ENCODE assay signal across 7 cellular contexts in genomic region chr1:175023922-175024242, GRCh38. TPM values are rescaled to one million over a fixed set of nuclear protein-coding genes. Genes with fewer than 3 reads are reported as not detected.
DNase-seq lines count a peak whose midpoint lies in the region; ATAC-seq and TF ChIP-seq lines count a peak whose summit lies in the region.
"Not testable (repeated sequence)": the region's sequence is repeated elsewhere in the genome, so short reads cannot be mapped to it uniquely, and the experiment has no call there.

No MANE protein-coding gene starts in this region.

- peak overlapping the region; percentile 81 for H3K27ac Mint-ChIP-seq in activated CD4-positive, alpha-beta memory T cell treated with anti-CD3 and anti-CD28 coated beads, Interleukin-2, amount 10 ng/mL, durations not matched to agents 7 days and 5 days
- peak overlapping the region; percentile 92 for H3K27ac Mint-ChIP-seq in mesothelial cell of epicardium

- dilution Hi-C loops in mammary epithelial cell (cut with HindIII; ENCODE audit: low sequenced_read_pairs) = not testable (repeated sequence)

- H4K20me1 ChIP-seq in mammary epithelial cell (ENCODE audit: insufficient read depth, low read length) = not testable (repeated sequence)

- peak overlapping the region; percentile 100 for H3K4me3 ChIP-seq in NB4 (ENCODE audit: low read depth, low read length)
- peak overlapping the region; percentile 41 to 93 (median 88) for H3K4me3 ChIP-seq in mammary epithelial cell (replicated peaks in 1 of 3; ENCODE audit: insufficient read depth in 1 of 3, low read depth in 2 of 3, low read length in 3 of 3)
- peak overlapping the region; percentile 77 to 98 for H3K4me3 ChIP-seq in foreskin fibroblast (ENCODE audit: low read depth in 1 of 2, low read length in 2 of 2)
- peak overlapping the region; percentile 96 for H3K4me3 ChIP-seq in skeletal muscle cell (ENCODE audit: low read depth, low read length)

- POLR2A ChIA-PET in activated CD4-positive, alpha-beta memory T cell treated with anti-CD3 and anti-CD28 coated beads, Interleukin-2, amount 10 ng/mL, durations not matched to agents 7 days and 5 days (lab: Charles Lee) = interaction anchor here (0.6 to 5.7 kb wide), 27 partner anchors 10 to 1547 kb away, joined by 3 to 203 read pairs (median 4); partner anchors contain the start of genes CACYBP, CENPL, COP1 and DARS2

- TSS peak; percentile 89 for BruUV-seq in mammary epithelial cell (replicated peaks; lab: Mats Ljungman, UMichigan)

- H3K9me3 ChIP-seq in mammary epithelial cell (replicated peaks; ENCODE audit: insufficient read depth, low read length) = not testable (repeated sequence)

- H3K27ac ChIP-seq in mammary epithelial cell (ENCODE audit: insufficient read depth, low read depth, low read length) = peak overlapping the region; percentile 5

- H3K4me1 Mint-ChIP-seq in activated CD4-positive, alpha-beta memory T cell treated with anti-CD3 and anti-CD28 coated beads, Interleukin-2, amount 10 ng/mL, durations not matched to agents 7 days and 5 days = peaks cover 33% of the 10 kb centered on the region
- H3K4me1 Mint-ChIP-seq in mesothelial cell of epicardium = not testable (repeated sequence)

- peak overlapping the region; percentile 72 for H3K4me2 ChIP-seq in mammary epithelial cell (ENCODE audit: insufficient read depth, low read depth, low read length)

- not testable (repeated sequence) for DNase-seq in NB4 (ENCODE audit: low read depth); activated CD4-positive, alpha-beta memory T cell treated with anti-CD3 and anti-CD28 coated beads, Interleukin-2, amount 10 ng/mL, durations not matched to agents 7 days and 5 days; mammary epithelial cell; foreskin fibroblast; mesothelial cell of epicardium (ENCODE audit: low spot score in 2 of 2, unreplicated experiment in 2 of 2); skeletal muscle cell (ENCODE audit: low read depth)

- H3K4me3 Mint-ChIP-seq in activated CD4-positive, alpha-beta memory T cell treated with anti-CD3 and anti-CD28 coated beads, Interleukin-2, amount 10 ng/mL, durations not matched to agents 7 days and 5 days = peak overlapping the region; percentile 89
- peak overlapping the region; percentile 88 for H3K4me3 Mint-ChIP-seq in mesothelial cell of epicardium

- H3K36me3 ChIP-seq in mammary epithelial cell (ENCODE audit: insufficient read depth, low read length) = not testable (repeated sequence)

- CTCF ChIA-PET in activated CD4-positive, alpha-beta memory T cell treated with anti-CD3 and anti-CD28 coated beads, Interleukin-2, amount 10 ng/mL, durations not matched to agents 7 days and 5 days (lab: Charles Lee) = interaction anchor here (0.6 to 3.3 kb wide), 8 partner anchors 8 to 942 kb away, joined by 3 to 35 read pairs (median 3); partner anchors contain the start of gene CACYBP
- CTCF ChIA-PET in mammary epithelial cell (lab: Charles Lee; ENCODE audit: low non-redundant PET) = interaction anchor here (1.0 kb wide), 1 partner anchor 101 kb away, joined by 7 read pairs; no protein-coding TSS in a partner anchor

- ATAC-seq in GM21390 (IDR thresholded peaks at IDR 0.05; ENCODE audit: unreplicated experiment) = peak; percentile 2

- H3K36me3 Mint-ChIP-seq in activated CD4-positive, alpha-beta memory T cell treated with anti-CD3 and anti-CD28 coated beads, Interleukin-2, amount 10 ng/mL, durations not matched to agents 7 days and 5 days (ENCODE audit: low read depth) = peaks cover 16% of the 10 kb centered on the region
- not testable (repeated sequence) for H3K36me3 Mint-ChIP-seq in mesothelial cell of epicardium

- in situ Hi-C loops in mammary epithelial cell (cut with MboI; ENCODE audit: low sequenced_read_pairs in 2 of 2) = not testable (repeated sequence)

- not testable (repeated sequence) for H3K9me3 Mint-ChIP-seq in activated CD4-positive, alpha-beta memory T cell treated with anti-CD3 and anti-CD28 coated beads, Interleukin-2, amount 10 ng/mL, durations not matched to agents 7 days and 5 days; mesothelial cell of epicardium

- not testable (repeated sequence) for TF ChIP-seq POLR2A in NB4 (IDR thresholded peaks at IDR 0.05; ENCODE audit: extremely low read depth, insufficient read length)

- H2AFZ ChIP-seq in mammary epithelial cell (ENCODE audit: low read depth, low read length) = peak overlapping the region; percentile 93

- H3K27me3 Mint-ChIP-seq in activated CD4-positive, alpha-beta memory T cell treated with anti-CD3 and anti-CD28 coated beads, Interleukin-2, amount 10 ng/mL, durations not matched to agents 7 days and 5 days; mesothelial cell of epicardium (ENCODE audit: low read depth): not testable (repeated sequence)

- peaks cover 34% of the 10 kb centered on the region for H3K79me2 ChIP-seq in mammary epithelial cell (ENCODE audit: insufficient read depth, low read length)

- WGBS in mammary epithelial cell (ENCODE audit: low coverage, missing lambda C conversion rate) = 56% methylated on average over 2 of the region's 2 CpGs

- H3K4me1 ChIP-seq in mammary epithelial cell (ENCODE audit: insufficient read depth, low read length) = not testable (repeated sequence)

- not testable (repeated sequence) for TF ChIP-seq CTCF in NB4 (IDR thresholded peaks at IDR 0.05; ENCODE audit: low read depth, low read length); mammary epithelial cell (conservative IDR thresholded peaks at IDR 0.05 in 1 of 2, IDR thresholded peaks at IDR 0.05 in 1 of 2; ENCODE audit: extremely low read depth in 1 of 2, insufficient read depth in 1 of 2, low read depth in 1 of 2, low read length in 2 of 2); foreskin fibroblast (IDR thresholded peaks at IDR 0.05; ENCODE audit: low read depth, low read length); mesothelial cell of epicardium (IDR thresholded peaks at IDR 0.05; ENCODE audit: unreplicated experiment)

- H3K27me3 ChIP-seq in mammary epithelial cell (ENCODE audit: insufficient read depth, low read length) = not testable (repeated sequence)

- H3K9ac ChIP-seq in mammary epithelial cell (ENCODE audit: insufficient read depth, low read length) = peak overlapping the region; percentile 47

- intact Hi-C loops in mammary epithelial cell (cut with micrococcal nuclease) = loop anchor here (2.0 kb wide), 1 partner anchor 25 kb away; the partner anchor contains the start of gene CACYBP

RNA-seq across cellular contexts. Expression of gene MRPS14, which starts 0.7 kb away (rescaled TPM):
- 10 to 100 TPM; 34.1 TPM for total RNA-seq in activated CD4-positive, alpha-beta memory T cell treated with anti-CD3 and anti-CD28 coated beads, Interleukin-2, amount 10 ng/mL, durations not matched to agents 7 days and 5 days
- total RNA-seq in mammary epithelial cell = 10 to 100 TPM; 13.3 to 23.4 TPM
- polyA plus RNA-seq in mammary epithelial cell = 14.9 TPM
- polyA minus RNA-seq in mammary epithelial cell = 30.9 TPM
- total RNA-seq in mesothelial cell of epicardium = 25.2 to 29.3 TPM (median 25.9 TPM) in 3 replicates

RNA-seq across cellular contexts. Expression of gene CACYBP, which starts 24.1 kb away (rescaled TPM):
- 100 to 1,000 TPM; 234 to 254 TPM for total RNA-seq in activated CD4-positive, alpha-beta memory T cell treated with anti-CD3 and anti-CD28 coated beads, Interleukin-2, amount 10 ng/mL, durations not matched to agents 7 days and 5 days
- total RNA-seq in mammary epithelial cell (100 to 1,000 TPM in 1 of 2 donors, 10 to 100 TPM in 1; 25.8 to 133 TPM), mesothelial cell of epicardium (58.8 to 70.0 TPM (median 63.7 TPM) in 3 replicates)
- 62.9 TPM for polyA plus RNA-seq in mammary epithelial cell
- 38.0 TPM for polyA minus RNA-seq in mammary epithelial cell

RNA-seq across cellular contexts. Expression of gene TNN, which starts 43.8 kb away (rescaled TPM):
- not detected for total RNA-seq in activated CD4-positive, alpha-beta memory T cell treated with anti-CD3 and anti-CD28 coated beads, Interleukin-2, amount 10 ng/mL, durations not matched to agents 7 days and 5 days
- total RNA-seq in mammary epithelial cell = not detected
- not detected for polyA plus RNA-seq in mammary epithelial cell
- polyA minus RNA-seq in mammary epithelial cell = not detected
- 2.0 to 2.2 TPM (median 2.0 TPM) in 3 replicates for total RNA-seq in mesothelial cell of epicardium
